16 cellular contexts compared by ENCODE assay signal in genomic region chr6:44104661-44105060, GRCh38. TPM values are rescaled to one million over a fixed set of nuclear protein-coding genes. Genes with fewer than 3 reads are reported as not detected.
DNase-seq lines count a peak whose midpoint lies in the region; ATAC-seq, FAIRE-seq and TF ChIP-seq lines count a peak whose summit lies in the region.
"Had no signal": no experiment of that assay in that cellular context is flagged by ENCODE, and none has a peak within 500 bp of the region (broad histone marks: within the 10 kb centered on the region; RNA-seq: fewer than 3 reads in every experiment).

No MANE protein-coding gene starts in this region.

- H3K9ac ChIP-seq in liver (ENCODE audit: low read depth in 1 of 2, low read length in 2 of 2) (no peak overlapping the region), Karpas-422 (ENCODE audit: low read length) (no peak overlapping the region), kidney (ENCODE audit: low read length in 2 of 2) (no peak overlapping the region)

- DNase-seq in MG63, result peak; percentile 55
- no peak for DNase-seq in gastrocnemius medialis
- DNase-seq in Karpas-422, result no peak
- no peak for DNase-seq in MV-4-11 (lab: John Stamatoyannopoulos, UW)
- DNase-seq in kidney, result no peak
- no peak for DNase-seq in HEK293T (ENCODE audit: extremely low spot score)
- DNase-seq: CD8-positive, alpha-beta memory T cell; NCI-H2107; occipital lobe; stimulated activated CD4-positive, alpha-beta T cell treated with anti-CD3 and anti-CD28 coated beads, Interleukin-15, amount 100 ng/mL, for 24 hours; stimulated activated naive CD8-positive, alpha-beta T cell treated with anti-CD3 and anti-CD28 coated beads, Interleukin-15, amount 100 ng/mL, for 72 hours; T-helper 17 cell had no signal

- H3K9me3 ChIP-seq in MG63, result no peaks in the 10 kb centered on the region
- H3K9me3 ChIP-seq in liver (ENCODE audit: control insufficient read depth in 4 of 4, low read length in 3 of 4), result no peaks in the 10 kb centered on the region
- H3K9me3 ChIP-seq in gastrocnemius medialis, result no peaks in the 10 kb centered on the region
- no peaks in the 10 kb centered on the region for H3K9me3 ChIP-seq in Karpas-422 (ENCODE audit: low read length)
- H3K9me3 ChIP-seq in kidney (ENCODE audit: control insufficient read depth in 1 of 2, low read length in 2 of 2), result no peaks in the 10 kb centered on the region
- H3K9me3 ChIP-seq: HAP-1 had no signal

- FAIRE-seq in kidney (lab: Jason Lieb, UNC), result no peak

- H3K4me2 ChIP-seq in Karpas-422 (ENCODE audit: low read depth, low read length, poor library complexity, severe bottlenecking), result no peak overlapping the region

- H3K4me3 ChIP-seq in MG63, result no peak overlapping the region
- H3K4me3 ChIP-seq in liver (ENCODE audit: low read depth in 1 of 3, low read length in 3 of 3), result no peak overlapping the region
- no peak overlapping the region for H3K4me3 ChIP-seq in gastrocnemius medialis
- H3K4me3 ChIP-seq in Karpas-422 (ENCODE audit: low read length), result no peak overlapping the region
- no peak overlapping the region for H3K4me3 ChIP-seq in kidney (ENCODE audit: low read length in 2 of 2)
- H3K4me3 ChIP-seq: HAP-1 had no signal

- peak; percentile 45 for ATAC-seq in esophagus mucosa
- peak; percentile 27 to 43 for ATAC-seq in gastrocnemius medialis
- ATAC-seq: stimulated activated naive CD8-positive, alpha-beta T cell treated with anti-CD3 and anti-CD28 coated beads, Interleukin-15, amount 100 ng/mL, for 72 hours; T-helper 17 cell had no signal

- H3K9me2 ChIP-seq in Karpas-422 (replicated peaks; ENCODE audit: insufficient read depth, low read length), result no peaks in the 10 kb centered on the region

- intact Hi-C loops in gastrocnemius medialis (cut with DNase I; ENCODE audit: low total_unique reads) (loop anchor here (5.0 kb wide), 1 partner anchor 133 kb away; no protein-coding TSS in a partner anchor), kidney (cut with DNase I) (loop anchor here (5.0 kb wide), 1 partner anchor 48 kb away; no protein-coding TSS in a partner anchor)

- POLR2A ChIA-PET in HEK293T (lab: Yijun Ruan, JAX), result no interaction called here

- TF ChIP-seq CTCF in liver (IDR thresholded peaks at IDR 0.05; ENCODE audit: low read depth, low read length, missing input control) (no peak), gastrocnemius medialis (IDR thresholded peaks at IDR 0.05 in 4 of 5, conservative IDR thresholded peaks at IDR 0.05 in 1 of 5) (no peak), kidney (IDR thresholded peaks at IDR 0.05; ENCODE audit: borderline replicate concordance, extremely low read depth, insufficient read depth) (no peak)

- H3K4me1 ChIP-seq in liver (ENCODE audit: control insufficient read depth in 4 of 4, insufficient read depth in 4 of 4, low read length in 3 of 4) (peaks cover under 1 to 40% (median 32%) of the 10 kb centered on the region in 4 donors), gastrocnemius medialis (peaks cover 57 to 69% of the 10 kb centered on the region in 2 donors), Karpas-422 (ENCODE audit: low read length) (no peaks in the 10 kb centered on the region), kidney (ENCODE audit: control insufficient read depth in 1 of 2, insufficient read depth in 1 of 2, low read depth in 1 of 2, low read length in 2 of 2) (peaks cover 0 to 6% of the 10 kb centered on the region in 2 donors)
- H3K4me1 ChIP-seq: HAP-1 had no signal

- TF ChIP-seq POLR2A in gastrocnemius medialis (IDR thresholded peaks at IDR 0.05), result no peak

- H3K27ac ChIP-seq in liver (ENCODE audit: low read depth in 1 of 2, low read length in 2 of 2) (peak overlapping the region; percentile 11 to 45), gastrocnemius medialis (peak overlapping the region; percentile 88 to 100 (median 95)), Karpas-422 (ENCODE audit: low read length) (no peak overlapping the region), kidney (ENCODE audit: low read depth in 2 of 2, low read length in 2 of 2) (peak overlapping the region in 1 of 2 donors; percentile 9)

- H3K27me3 ChIP-seq in MG63 (no peaks in the 10 kb centered on the region), liver (ENCODE audit: control insufficient read depth in 4 of 4, insufficient read depth in 4 of 4, low read length in 3 of 4) (no peaks in the 10 kb centered on the region), gastrocnemius medialis (no peaks in the 10 kb centered on the region), Karpas-422 (ENCODE audit: low read length) (no peaks in the 10 kb centered on the region)

- peaks cover 96% of the 10 kb centered on the region for H3K36me3 ChIP-seq in MG63
- peaks cover 2 to 5% (median 3%) of the 10 kb centered on the region in 4 donors for H3K36me3 ChIP-seq in liver (ENCODE audit: control insufficient read depth in 4 of 4, insufficient read depth in 3 of 4, low read depth in 1 of 4, low read length in 3 of 4)
- H3K36me3 ChIP-seq in gastrocnemius medialis, result peaks cover 0 to under 1% of the 10 kb centered on the region in 2 donors
- H3K36me3 ChIP-seq in Karpas-422 (ENCODE audit: insufficient read depth, low read length), result peaks cover 11% of the 10 kb centered on the region; the same call in 1 of the 2 replicates
- peaks cover 2 to 4% of the 10 kb centered on the region in 2 donors for H3K36me3 ChIP-seq in kidney (ENCODE audit: control insufficient read depth in 1 of 2, insufficient read depth in 2 of 2, low read length in 2 of 2)

- H4K20me1 ChIP-seq in Karpas-422 (ENCODE audit: insufficient read depth, low read depth, low read length), result 0 out of 2 replicates have a peak, but pooled peaks cover 11% of the 10 kb centered on the region

- CTCF ChIA-PET in HEK293T (lab: Yijun Ruan, JAX), result no interaction called here

- WGBS in liver, result 77% methylated on average over 2 of the region's 2 CpGs

- TF ChIP-seq RAD21 in liver (IDR thresholded peaks at IDR 0.05), result peak in 1 of 2 donors; percentile 10

- H3K79me2 ChIP-seq in Karpas-422 (ENCODE audit: low read length), result peaks cover 23% of the 10 kb centered on the region

- no peak overlapping the region for H2AFZ ChIP-seq in Karpas-422 (ENCODE audit: low read length)

- in situ Hi-C loops in gastrocnemius medialis (cut with MboI; ENCODE audit: low sequenced_read_pairs in 4 of 4), result loop anchor here (5.0 to 25.0 kb wide), 4 partner anchors 38 to 133 kb away; partner anchors contain the start of gene HSP90AB1 (in 1 of the 4)

TF ChIP-seq in liver, 16 proteins besides CTCF, POLR2A, EP300 and RAD21 (continues in another document):
- TF ChIP-seq HNF4G (IDR thresholded peaks at IDR 0.05), result no peak
- no peak for TF ChIP-seq GABPA (IDR thresholded peaks at IDR 0.05 in 1 of 2, conservative IDR thresholded peaks at IDR 0.05 in 1 of 2)
- TF ChIP-seq JUND (IDR thresholded peaks at IDR 0.05), result no peak

TF ChIP-seq in HEK293T, 16 proteins besides CTCF, POLR2A, EP300 and RAD21:
- no peak for TF ChIP-seq ARNT (IDR thresholded peaks at IDR 0.05)
- no peak for TF ChIP-seq NFRKB (IDR thresholded peaks at IDR 0.05)

RNA-seq across cellular contexts. Expression of gene MRPL14, which starts 22.6 kb away (rescaled TPM):
- 362 and 399 TPM in 2 replicates for total RNA-seq in MG63 (2014; rRNA removed; shearing (Covaris generic); ENCODE audit: low replicate concordance)
- 47.4 TPM for total RNA-seq in esophagus mucosa
- 10 to 100 TPM; 34.6 to 36.9 TPM for total RNA-seq in liver
- polyA plus RNA-seq in liver, result 100 to 1,000 TPM in 1 of 2 donors, 10 to 100 TPM in 1; 44.9 to 118 TPM
- 100 to 1,000 TPM; 100 to 180 (median 152) TPM for total RNA-seq in gastrocnemius medialis
- total RNA-seq in Karpas-422 (2014; rRNA removed; shearing (Covaris generic); ENCODE audit: low replicate concordance), result 80.1 and 82.9 TPM in 2 replicates
- 27.9 TPM for total RNA-seq in kidney
- polyA plus RNA-seq in kidney (ENCODE audit: insufficient read depth, low read depth, low replicate concordance), result 71.5 TPM

RNA-seq across cellular contexts. Expression of gene TMEM63B, which starts 22.7 kb away (rescaled TPM):
- total RNA-seq in MG63 (2014; rRNA removed; shearing (Covaris generic); ENCODE audit: low replicate concordance), result 18.4 and 35.3 TPM in 2 replicates
- total RNA-seq in esophagus mucosa (42.4 TPM), liver (10 to 100 TPM; 53.8 to 64.9 TPM), gastrocnemius medialis (10 to 100 TPM; 27.2 to 71.9 (median 43.7) TPM), kidney (27.3 TPM)
- polyA plus RNA-seq in liver (10 to 100 TPM in 1 of 2 donors, 1 to 10 TPM in 1; 9.6 to 21.4 TPM), kidney (ENCODE audit: insufficient read depth, low read depth, low replicate concordance) (18.2 TPM)
- total RNA-seq in Karpas-422 (2014; rRNA removed; shearing (Covaris generic); ENCODE audit: low replicate concordance), result 4.5 and 9.1 TPM in 2 replicates

RNA-seq across cellular contexts. Expression of gene CAPN11, which starts 54.0 kb away (rescaled TPM):
- total RNA-seq in MG63 (2014; rRNA removed; shearing (Covaris generic); ENCODE audit: low replicate concordance), result not detected in 2 replicates
- 0.12 TPM for total RNA-seq in esophagus mucosa
- under 1 TPM; 0.08 to 0.19 TPM for total RNA-seq in liver
- polyA plus RNA-seq in liver, result under 1 TPM in 1 of 2 donors, not detected in 1; 0.09 TPM
- total RNA-seq in gastrocnemius medialis, result under 1 TPM in 1 of 4 donors, not detected in 3; 0.42 TPM
- total RNA-seq in Karpas-422 (2014; rRNA removed; shearing (Covaris generic); ENCODE audit: low replicate concordance), result not detected in 2 replicates
- total RNA-seq in kidney, result 2.3 TPM
- 0.39 TPM for polyA plus RNA-seq in kidney (ENCODE audit: insufficient read depth, low read depth, low replicate concordance)
- total RNA-seq: CD8-positive, alpha-beta memory T cell; fibroblast of lung; occipital lobe had no signal
- polyA plus RNA-seq: CD8-positive, alpha-beta memory T cell; fibroblast of lung had no signal
